In the genomic region with DNA sequence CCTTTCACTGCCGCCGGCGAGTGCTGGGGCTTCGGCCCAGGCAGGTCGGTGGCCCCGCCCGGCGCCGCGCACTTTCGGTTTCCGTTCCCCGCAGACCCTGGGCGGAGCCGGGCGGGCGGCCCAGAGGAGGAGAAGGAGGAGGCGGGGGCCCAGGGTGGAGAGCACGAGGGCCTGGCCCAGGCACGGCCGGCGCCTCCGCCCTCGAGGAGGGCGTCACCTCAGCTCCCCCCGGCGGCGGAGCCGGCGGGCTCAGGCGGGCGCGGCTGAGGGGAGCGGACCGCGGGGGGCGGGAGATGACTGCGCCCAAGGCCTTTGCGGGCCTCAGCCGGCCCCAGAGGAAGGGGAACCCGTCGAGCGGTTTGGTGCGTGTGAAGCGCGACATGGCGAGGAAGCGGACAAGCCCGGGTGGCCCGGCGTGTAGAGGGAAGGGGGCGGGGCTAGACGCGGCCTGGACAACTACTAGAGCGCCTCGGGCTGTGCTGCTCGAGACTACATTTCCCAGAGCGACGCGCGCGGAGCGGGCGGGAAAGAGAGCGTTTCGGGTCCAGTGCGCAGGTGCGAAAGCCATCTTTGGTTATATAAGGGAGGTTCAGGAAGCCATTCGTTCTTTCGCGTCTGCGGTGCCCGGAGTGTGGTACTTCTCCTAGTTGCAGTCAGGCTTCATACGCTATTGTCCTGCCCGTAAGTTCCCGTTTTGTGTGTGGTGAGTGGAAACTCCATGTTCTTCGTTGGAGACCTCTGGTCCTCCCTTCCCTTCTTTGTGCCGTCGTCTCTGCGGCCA, we compare ENCODE assay signal across 8 cellular contexts. TPM values are rescaled to one million over a fixed set of nuclear protein-coding genes. Genes with fewer than 3 reads are reported as not detected.
DNase-seq lines count a peak whose midpoint lies in the region; TF ChIP-seq lines count a peak whose summit lies in the region.

A gene (minus strand): TSS at position 22 of the 781 bp plus-strand sequence. CDS start 2,218 bp downstream, outside the sequence.

- no peaks in the 10 kb centered on the region for H3K27me3 ChIP-seq in H7 (ENCODE audit: control insufficient read depth, insufficient read depth, low read length)

- peak; percentile 99 for DNase-seq in ELF-1 (ENCODE audit: low read depth, low spot score)
- peak; percentile 98 for DNase-seq in H7
- DNase-seq in M059J (ENCODE audit: low read depth), result peak; percentile 99
- peak; percentile 94 to 97 for DNase-seq in SHP77 (lab: John Stamatoyannopoulos, UW)
- DNase-seq in activated effector memory CD4-positive, alpha-beta T cell treated with Interleukin-2 at 50 U/mL for 16 hours, result peak; percentile 98
- DNase-seq in fibroblast of pulmonary artery (ENCODE audit: low read depth), result peak; percentile 98

- H3K27ac Mint-ChIP-seq in nephron, result peak within 1 kb of the TSS; percentile 86 to 95 (median 94)
- peak within 1 kb of the TSS; percentile 100 for H3K27ac Mint-ChIP-seq in stimulated activated naive CD8-positive, alpha-beta T cell treated with anti-CD3 and anti-CD28 coated beads, Interleukin-15, Interleukin-2, amounts not matched to agents 100 ng/mL and 50 ng/mL, for 24 hours

- H3K4me3 Mint-ChIP-seq in nephron, result peak within 1 kb of the TSS; percentile 87 to 94 (median 91)
- H3K4me3 Mint-ChIP-seq in stimulated activated naive CD8-positive, alpha-beta T cell treated with anti-CD3 and anti-CD28 coated beads, Interleukin-15, Interleukin-2, amounts not matched to agents 100 ng/mL and 50 ng/mL, for 24 hours, result peak within 1 kb of the TSS; percentile 98

- H3K36me3 Mint-ChIP-seq in nephron (ENCODE audit: low read depth), result peaks cover 64% of the 10 kb centered on the region
- H3K36me3 Mint-ChIP-seq in stimulated activated naive CD8-positive, alpha-beta T cell treated with anti-CD3 and anti-CD28 coated beads, Interleukin-15, Interleukin-2, amounts not matched to agents 100 ng/mL and 50 ng/mL, for 24 hours (ENCODE audit: low read depth), result peaks cover 81% of the 10 kb centered on the region

- peaks cover 34% of the 10 kb centered on the region for H3K9me3 Mint-ChIP-seq in nephron
- H3K9me3 Mint-ChIP-seq in stimulated activated naive CD8-positive, alpha-beta T cell treated with anti-CD3 and anti-CD28 coated beads, Interleukin-15, Interleukin-2, amounts not matched to agents 100 ng/mL and 50 ng/mL, for 24 hours, result peaks cover 9% of the 10 kb centered on the region

- TF ChIP-seq CTCF in fibroblast of pulmonary artery (IDR thresholded peaks at IDR 0.05; ENCODE audit: low read length, missing control alignments) (no peak), nephron (IDR thresholded peaks at IDR 0.05; ENCODE audit: unreplicated experiment in 3 of 3) (no peak)

- peaks cover 44% of the 10 kb centered on the region for H3K4me1 Mint-ChIP-seq in nephron
- H3K4me1 Mint-ChIP-seq in stimulated activated naive CD8-positive, alpha-beta T cell treated with anti-CD3 and anti-CD28 coated beads, Interleukin-15, Interleukin-2, amounts not matched to agents 100 ng/mL and 50 ng/mL, for 24 hours (ENCODE audit: low read depth), result peaks cover 79% of the 10 kb centered on the region

- H3K27me3 Mint-ChIP-seq in nephron (ENCODE audit: low read depth), result peaks cover 4% of the 10 kb centered on the region
- H3K27me3 Mint-ChIP-seq in stimulated activated naive CD8-positive, alpha-beta T cell treated with anti-CD3 and anti-CD28 coated beads, Interleukin-15, Interleukin-2, amounts not matched to agents 100 ng/mL and 50 ng/mL, for 24 hours, result no peaks in the 10 kb centered on the region

- H3K4me3 ChIP-seq in H7 (ENCODE audit: insufficient read depth, low read depth, low read length), result peak within 1 kb of the TSS; percentile 87
- peak within 1 kb of the TSS; percentile 76 for H3K4me3 ChIP-seq in fibroblast of pulmonary artery (replicated peaks; ENCODE audit: low read depth, low read length)

- peaks cover 49% of the 10 kb centered on the region for H3K36me3 ChIP-seq in H7 (replicated peaks; ENCODE audit: control insufficient read depth, insufficient read depth, low read length)

RNA-seq across cellular contexts. Expression of the gene that starts here (rescaled TPM):
- 8.5 and 8.6 TPM in 2 replicates for total RNA-seq in H7 (2014; rRNA removed; shearing (Covaris generic))
- 104 and 156 TPM in 2 replicates for total RNA-seq in M059J (2014; rRNA removed; shearing (Covaris generic))

Comparison
In these comparisons a context has a peak if more than half of its experiments do, and no peak if none do; other contexts are left out.
1. Peak in every context shown above with its lines: DNase-seq and H3K4me3 ChIP-seq.
2. RNA of the gene that starts here (total RNA-seq): 104 to 156 TPM in M059J; 8.5 to 8.6 TPM in H7; every median in the first group is over 10 times any median in the second.